In genomic region chr1:31789259-31790065, GRCh38 we compare ENCODE assay signal across 8 cellular contexts. TPM values are rescaled to one million over a fixed set of nuclear protein-coding genes. Genes with fewer than 3 reads are reported as not detected.
A peak's percentile ranks its signal among the peaks of the same experiment; 100 is the strongest.
DNase-seq lines count a peak whose midpoint lies in the region; ATAC-seq, FAIRE-seq and TF ChIP-seq lines count a peak whose summit lies in the region.

No MANE protein-coding gene starts in this region.

- H3K27ac Mint-ChIP-seq in T-helper 2 cell treated with Interferon-gamma antibody and Interleukin-4, amounts not matched to agents 5 μg/mL and 100 μg/mL, for 36 hours, result no peak overlapping the region

- peak; percentile 90 to 99 (median 98) for TF ChIP-seq CTCF in ascending aorta (IDR thresholded peaks at IDR 0.05)

- H3K36me3 ChIP-seq in ascending aorta, result no peaks in the 10 kb centered on the region

- peak; percentile 76 for FAIRE-seq in urothelium cell line (lab: Jason Lieb, UNC)

- peak overlapping the region; percentile 62 to 71 for H3K4me3 ChIP-seq in ascending aorta

- peaks cover 15% of the 10 kb centered on the region for H3K4me1 Mint-ChIP-seq in T-helper 2 cell treated with Interferon-gamma antibody and Interleukin-4, amounts not matched to agents 5 μg/mL and 100 μg/mL, for 36 hours (ENCODE audit: low read depth)

- H3K4me1 ChIP-seq in ascending aorta, result peaks cover 0 to 7% of the 10 kb centered on the region in 2 donors

- H3K27me3 ChIP-seq in ascending aorta, result no peaks in the 10 kb centered on the region

- peak; percentile 96 for DNase-seq in Daoy (ENCODE audit: low read depth)
- DNase-seq in NCI-H146 treated with DMSO at 0.1 percent for 48 hours (lab: John Stamatoyannopoulos, UW; ENCODE audit: unreplicated experiment), result peak; percentile 32
- peak; percentile 92 for DNase-seq in T-helper 2 cell treated with Interferon-gamma antibody and Interleukin-4, amounts not matched to agents 5 μg/mL and 100 μg/mL, for 36 hours (ENCODE audit: low spot score)
- peak; percentile 77 to 98 for DNase-seq in ascending aorta (ENCODE audit: low spot score in 2 of 2)
- peak; percentile 98 for DNase-seq in hepatic stellate cell (ENCODE audit: low spot score)
- DNase-seq in putamen (ENCODE audit: low spot score), result peak; percentile 95
- peak; percentile 96 for DNase-seq in urothelium cell line (ENCODE audit: low spot score)

- peaks cover 3% of the 10 kb centered on the region for H3K27me3 Mint-ChIP-seq in T-helper 2 cell treated with Interferon-gamma antibody and Interleukin-4, amounts not matched to agents 5 μg/mL and 100 μg/mL, for 36 hours (ENCODE audit: low read depth)

- peak; percentile 55 for ATAC-seq in HG02642 (IDR thresholded peaks at IDR 0.05; ENCODE audit: poor library complexity, unreplicated experiment)

- intact Hi-C loops in ascending aorta (cut with DNase I), result loop anchor here (1.0 to 5.0 kb wide), 6 partner anchors 27 to 225 kb away; no protein-coding TSS in a partner anchor

- H3K27ac ChIP-seq in ascending aorta, result peak overlapping the region; percentile 73 to 80

- peak overlapping the region; percentile 86 for H3K4me3 Mint-ChIP-seq in T-helper 2 cell treated with Interferon-gamma antibody and Interleukin-4, amounts not matched to agents 5 μg/mL and 100 μg/mL, for 36 hours

- no peaks in the 10 kb centered on the region for H3K9me3 Mint-ChIP-seq in T-helper 2 cell treated with Interferon-gamma antibody and Interleukin-4, amounts not matched to agents 5 μg/mL and 100 μg/mL, for 36 hours

- no peaks in the 10 kb centered on the region for H3K9me3 ChIP-seq in ascending aorta

- H3K36me3 Mint-ChIP-seq in T-helper 2 cell treated with Interferon-gamma antibody and Interleukin-4, amounts not matched to agents 5 μg/mL and 100 μg/mL, for 36 hours (ENCODE audit: low read depth), result no peaks in the 10 kb centered on the region

RNA-seq across cellular contexts. Expression of gene ADGRB2, which starts 25.3 kb away (rescaled TPM):
- 4.7 and 9.4 TPM in 2 replicates for total RNA-seq in Daoy (2014; rRNA removed; shearing (Covaris generic))
- total RNA-seq in ascending aorta, result 1.9 TPM

RNA-seq across cellular contexts. Expression of gene SPOCD1, which starts 26.4 kb away (rescaled TPM):
- 86.6 and 92.7 TPM in 2 replicates for total RNA-seq in Daoy (2014; rRNA removed; shearing (Covaris generic))
- 30.7 TPM for total RNA-seq in ascending aorta

Comparison
In these comparisons a context has a peak if more than half of its experiments do, and no peak if none do; other contexts are left out.
1. Peak in every context shown above with its lines: DNase-seq, ATAC-seq, H3K4me3 ChIP-seq and H3K27ac ChIP-seq.
2. DNase-seq: peak in every context shown above with its lines; median percentile 98 in hepatic stellate cell; 96 in Daoy; 96 in urothelium cell line; 95 in putamen; 92 in T-helper 2 cell treated with Interferon-gamma antibody and Interleukin-4, amounts not matched to agents 5 μg/mL and 100 μg/mL, for 36 hours; 88 in ascending aorta; 32 in NCI-H146 treated with DMSO at 0.1 percent for 48 hours.